Comparison of ENCODE assay signal across 1 cellular context in genomic region chr14:39175445-39176262, GRCh38.
TF ChIP-seq lines count a peak whose summit lies in the region.

No MANE protein-coding gene starts in this region.

TF ChIP-seq in SK-N-SH, 30 proteins besides CTCF, POLR2A, EP300 and RAD21 (continued from another document):
- peak; percentile 45; the same call in 1 of the 2 replicates for TF ChIP-seq MAX (IDR thresholded peaks at IDR 0.05; ENCODE audit: low read depth)
- no peak for TF ChIP-seq ZBTB33 (IDR thresholded peaks at IDR 0.05; ENCODE audit: borderline replicate concordance, low read depth)
- no peak for TF ChIP-seq TCF12 (IDR thresholded peaks at IDR 0.05)
- TF ChIP-seq NRF1 (IDR thresholded peaks at IDR 0.05; ENCODE audit: low read depth, low read length), result no peak
- TF ChIP-seq SIN3A (IDR thresholded peaks at IDR 0.05; ENCODE audit: borderline replicate concordance, low read depth, low read length), result no peak
- no peak for TF ChIP-seq RCOR1 (IDR thresholded peaks at IDR 0.05; ENCODE audit: low read length)
- TF ChIP-seq, protein P1, sequence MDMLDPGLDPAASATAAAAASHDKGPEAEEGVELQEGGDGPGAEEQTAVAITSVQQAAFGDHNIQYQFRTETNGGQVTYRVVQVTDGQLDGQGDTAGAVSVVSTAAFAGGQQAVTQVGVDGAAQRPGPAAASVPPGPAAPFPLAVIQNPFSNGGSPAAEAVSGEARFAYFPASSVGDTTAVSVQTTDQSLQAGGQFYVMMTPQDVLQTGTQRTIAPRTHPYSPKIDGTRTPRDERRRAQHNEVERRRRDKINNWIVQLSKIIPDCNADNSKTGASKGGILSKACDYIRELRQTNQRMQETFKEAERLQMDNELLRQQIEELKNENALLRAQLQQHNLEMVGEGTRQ (IDR thresholded peaks at IDR 0.05; ENCODE audit: borderline replicate concordance, low read depth, low read length), result no peak
- TF ChIP-seq, protein P2, sequence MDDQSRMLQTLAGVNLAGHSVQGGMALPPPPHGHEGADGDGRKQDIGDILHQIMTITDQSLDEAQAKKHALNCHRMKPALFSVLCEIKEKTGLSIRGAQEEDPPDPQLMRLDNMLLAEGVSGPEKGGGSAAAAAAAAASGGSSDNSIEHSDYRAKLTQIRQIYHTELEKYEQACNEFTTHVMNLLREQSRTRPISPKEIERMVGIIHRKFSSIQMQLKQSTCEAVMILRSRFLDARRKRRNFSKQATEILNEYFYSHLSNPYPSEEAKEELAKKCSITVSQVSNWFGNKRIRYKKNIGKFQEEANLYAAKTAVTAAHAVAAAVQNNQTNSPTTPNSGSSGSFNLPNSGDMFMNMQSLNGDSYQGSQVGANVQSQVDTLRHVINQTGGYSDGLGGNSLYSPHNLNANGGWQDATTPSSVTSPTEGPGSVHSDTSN (IDR thresholded peaks at IDR 0.05), result no peak
- peak; percentile 19; the same call in 1 of the 2 replicates for TF ChIP-seq MXI1 (IDR thresholded peaks at IDR 0.05; ENCODE audit: low read depth, low read length)
TF ChIP-seq in SK-N-SH: peak in this region for 2.
